8 cellular contexts compared by ENCODE assay signal in genomic region chr6:35297541-35298481, GRCh38. TPM values are rescaled to one million over a fixed set of nuclear protein-coding genes. Genes with fewer than 3 reads are reported as not detected.
A peak's percentile ranks its signal among the peaks of the same experiment; 100 is the strongest.
DNase-seq lines count a peak whose midpoint lies in the region; ATAC-seq and TF ChIP-seq lines count a peak whose summit lies in the region.

Gene DEF6, plus strand, starts transcription at chr6:35297818. Its CDS starts 39 bp downstream, at chr6:35297857.

- H3K4me1 ChIP-seq in liver (ENCODE audit: control insufficient read depth in 4 of 4, insufficient read depth in 4 of 4, low read length in 3 of 4) = no peaks in the 10 kb centered on the region

- peak; percentile 82 to 86 for TF ChIP-seq RAD21 in liver (IDR thresholded peaks at IDR 0.05)

- DNase-seq in AG04450 (ENCODE audit: low read depth, low spot score) (peak; percentile 60), NCI-H345 (lab: John Stamatoyannopoulos, UW) (peak; percentile 26)
- peak; percentile 95 for DNase-seq in activated CD4-positive, alpha-beta T cell treated with anti-CD3 and anti-CD28 coated beads for 36 hours
- DNase-seq in stimulated activated CD4-positive, alpha-beta T cell treated with anti-CD3 and anti-CD28 coated beads, TNF-alpha, amount 100 ng/mL, for 1 hour (ENCODE audit: low read depth in 3 of 3, low spot score in 1 of 3) = peak; percentile 72 to 75 (median 75)

- no peaks in the 10 kb centered on the region for H3K9me3 ChIP-seq in AG04450 (ENCODE audit: control insufficient read depth, insufficient read depth, low read length)
- H3K9me3 ChIP-seq in liver (ENCODE audit: control insufficient read depth in 4 of 4, low read length in 3 of 4) = no peaks in the 10 kb centered on the region

- H3K27ac ChIP-seq in AG04450 (ENCODE audit: low read depth, low read length) = no peak within 1 kb of the TSS
- H3K27ac ChIP-seq in cingulate gyrus (ENCODE audit: low read depth, low read length) = peak within 1 kb of the TSS; percentile 29
- peak within 1 kb of the TSS; percentile 66 to 71 for H3K27ac ChIP-seq in liver (ENCODE audit: low read depth in 1 of 2, low read length in 2 of 2)

- ATAC-seq in GM18867 (IDR thresholded peaks at IDR 0.05; ENCODE audit: unreplicated experiment) (peak; percentile 77), HG03108 (IDR thresholded peaks at IDR 0.05; ENCODE audit: unreplicated experiment) (peak; percentile 73)
- peak; percentile 82 for ATAC-seq in activated CD4-positive, alpha-beta T cell treated with anti-CD3 and anti-CD28 coated beads for 36 hours

- WGBS in liver = 57% methylated on average over 36 of the region's 36 CpGs

- H3K27me3 Mint-ChIP-seq in activated CD4-positive, alpha-beta T cell treated with anti-CD3 and anti-CD28 coated beads for 36 hours = no peaks in the 10 kb centered on the region

- H3K4me1 Mint-ChIP-seq in activated CD4-positive, alpha-beta T cell treated with anti-CD3 and anti-CD28 coated beads for 36 hours = peaks cover 48% of the 10 kb centered on the region

- peak within 1 kb of the TSS; percentile 52 for H3K4me3 ChIP-seq in AG04450 (ENCODE audit: low read depth, low read length)
- H3K4me3 ChIP-seq in liver (ENCODE audit: low read depth in 1 of 3, low read length in 3 of 3) = peak within 1 kb of the TSS; percentile 22 to 40 (median 36)

- intact Hi-C loops in activated CD4-positive, alpha-beta T cell treated with anti-CD3 and anti-CD28 coated beads for 36 hours (cut with DNase I, micrococcal nuclease) = loop anchor here (1.0 to 5.0 kb wide), 8 partner anchors 12 to 439 kb away; partner anchors contain the start of genes PPARD (in 2 of the 2), RPL10A (in 2 of the 2), ARMC12 (in 1 of the 2) and TEAD3 (in 1 of the 2)

- peak within 1 kb of the TSS; percentile 89 for H3K4me3 Mint-ChIP-seq in activated CD4-positive, alpha-beta T cell treated with anti-CD3 and anti-CD28 coated beads for 36 hours

- POLR2A ChIA-PET in AG04450 (lab: Yijun Ruan, JAX) = interaction anchor here (0.6 kb wide), 1 partner anchor 174 kb away, joined by 3 read pairs; no protein-coding TSS in a partner anchor
- POLR2A ChIA-PET in activated CD4-positive, alpha-beta T cell treated with anti-CD3 and anti-CD28 coated beads for 36 hours (lab: Charles Lee) = interaction anchor here (0.6 to 1.0 kb wide), 3 partner anchors 30 to 616 kb away, joined by 3 read pairs; no protein-coding TSS in a partner anchor

- peak within 1 kb of the TSS in 1 of 2 donors; percentile 75 for H3K9ac ChIP-seq in liver (ENCODE audit: low read depth in 1 of 2, low read length in 2 of 2)

- H3K27me3 ChIP-seq in AG04450 (ENCODE audit: control insufficient read depth, insufficient read depth, low read length) (no peaks in the 10 kb centered on the region), liver (ENCODE audit: control insufficient read depth in 4 of 4, insufficient read depth in 4 of 4, low read length in 3 of 4) (no peaks in the 10 kb centered on the region)

- peak; percentile 72 for TF ChIP-seq CTCF in AG04450 (IDR thresholded peaks at IDR 0.05; ENCODE audit: low read depth, low read length)
- peak; percentile 60 for TF ChIP-seq CTCF in liver (IDR thresholded peaks at IDR 0.05; ENCODE audit: low read depth, low read length, missing input control)

- H3K36me3 Mint-ChIP-seq in activated CD4-positive, alpha-beta T cell treated with anti-CD3 and anti-CD28 coated beads for 36 hours (ENCODE audit: low read depth) = peaks cover 19% of the 10 kb centered on the region

- peaks cover 0 to 22% (median 8%) of the 10 kb centered on the region in 4 donors for H3K36me3 ChIP-seq in liver (ENCODE audit: control insufficient read depth in 4 of 4, insufficient read depth in 3 of 4, low read depth in 1 of 4, low read length in 3 of 4)

- H3K9me3 Mint-ChIP-seq in activated CD4-positive, alpha-beta T cell treated with anti-CD3 and anti-CD28 coated beads for 36 hours (ENCODE audit: low read depth) = no peaks in the 10 kb centered on the region

- CTCF ChIA-PET in AG04450 (lab: Charles Lee) = interaction anchor here (0.6 to 3.3 kb wide), 5 partner anchors 28 to 170 kb away, joined by 3 to 25 read pairs (median 3); partner anchors contain the start of gene FANCE
- CTCF ChIA-PET in activated CD4-positive, alpha-beta T cell treated with anti-CD3 and anti-CD28 coated beads for 36 hours (lab: Charles Lee) = interaction anchor here (0.5 to 13.9 kb wide), 21 partner anchors 8 to 390 kb away, joined by 3 to 277 read pairs (median 4); partner anchors contain the start of gene PPARD

- peak within 1 kb of the TSS; percentile 96 for H3K27ac Mint-ChIP-seq in activated CD4-positive, alpha-beta T cell treated with anti-CD3 and anti-CD28 coated beads for 36 hours

TF ChIP-seq in liver, 16 proteins besides CTCF, POLR2A, EP300 and RAD21:
- TF ChIP-seq ATF3 (IDR thresholded peaks at IDR 0.05) (no peak), JUND (IDR thresholded peaks at IDR 0.05) (no peak), GABPA (IDR thresholded peaks at IDR 0.05 in 1 of 2, conservative IDR thresholded peaks at IDR 0.05 in 1 of 2) (no peak), SP1 (IDR thresholded peaks at IDR 0.05) (no peak), TAF1 (conservative IDR thresholded peaks at IDR 0.05) (no peak), FOXA1 (IDR thresholded peaks at IDR 0.05) (no peak), RXRA (IDR thresholded peaks at IDR 0.05) (no peak), NR2F2 (IDR thresholded peaks at IDR 0.05) (no peak), ZBTB33 (IDR thresholded peaks at IDR 0.05) (no peak), YY1 (IDR thresholded peaks at IDR 0.05) (no peak), EGR1 (IDR thresholded peaks at IDR 0.05; ENCODE audit: low read depth in 2 of 2) (no peak), HNF4A (conservative IDR thresholded peaks at IDR 0.05) (no peak), MAX (IDR thresholded peaks at IDR 0.05) (no peak), HNF4G (IDR thresholded peaks at IDR 0.05) (no peak), FOXA2 (IDR thresholded peaks at IDR 0.05) (no peak), REST (IDR thresholded peaks at IDR 0.05) (no peak)
TF ChIP-seq in liver: peak in this region for 0.

RNA-seq across cellular contexts. Expression of gene DEF6, which starts in this region (rescaled TPM):
- 2.5 and 2.6 TPM in 2 replicates for polyA plus RNA-seq in AG04450 (2011; rRNA removed)
- polyA minus RNA-seq in AG04450 (2011; rRNA and poly(A)+ RNA removed) = 1.6 and 2.4 TPM in 2 replicates
- 10 to 100 TPM; 74.1 to 86.6 TPM for total RNA-seq in activated CD4-positive, alpha-beta T cell treated with anti-CD3 and anti-CD28 coated beads for 36 hours
- 1 to 10 TPM; 3.3 to 6.3 TPM for total RNA-seq in liver
- 1 to 10 TPM; 1.0 to 1.6 TPM for polyA plus RNA-seq in liver

Comparison
In these comparisons a context has a peak if more than half of its experiments do, and no peak if none do; other contexts are left out.
1. RNA of gene DEF6 (total RNA-seq): 74.1 to 86.6 TPM in activated CD4-positive, alpha-beta T cell treated with anti-CD3 and anti-CD28 coated beads for 36 hours; 3.3 to 6.3 TPM in liver; every median in the first group is over 10 times any median in the second.
2. DNase-seq: peak in every context shown above with its lines; median percentile 95 in activated CD4-positive, alpha-beta T cell treated with anti-CD3 and anti-CD28 coated beads for 36 hours; 75 in stimulated activated CD4-positive, alpha-beta T cell treated with anti-CD3 and anti-CD28 coated beads, TNF-alpha, amount 100 ng/mL, for 1 hour; 60 in AG04450; 26 in NCI-H345.
3. Peak in every context shown above with its lines, with median percentiles within 50 percentile points of each other: ATAC-seq.